Comparison of ENCODE assay signal across 21 cellular contexts in genomic region chr9:82436480-82436879, GRCh38.
DNase-seq lines count a peak whose midpoint lies in the region; ATAC-seq and TF ChIP-seq lines count a peak whose summit lies in the region.
"Had no signal": no experiment of that assay in that cellular context is flagged by ENCODE, and none has a peak within 500 bp of the region (broad histone marks: within the 10 kb centered on the region; RNA-seq: fewer than 3 reads in every experiment).

No MANE protein-coding gene starts in this region.

- H3K27ac Mint-ChIP-seq in T-helper 2 cell treated with Interferon-gamma antibody and Interleukin-4, amounts not matched to agents 5 μg/mL and 100 μg/mL, for 36 hours, result no peak overlapping the region
- H3K27ac Mint-ChIP-seq: B cell; CD8-positive, alpha-beta T cell had no signal

- ATAC-seq in GM21825 (IDR thresholded peaks at IDR 0.05; ENCODE audit: unreplicated experiment), result no peak
- no peak for ATAC-seq in HG02970 (IDR thresholded peaks at IDR 0.05; ENCODE audit: low FRiP score, unreplicated experiment)
- ATAC-seq: CD8-positive, alpha-beta T cell; K562; SK-N-SH treated with all-trans-retinoic acid at 6 μM for 48 hours had no signal

- TF ChIP-seq CTCF in epithelial cell of esophagus (IDR thresholded peaks at IDR 0.05; ENCODE audit: insufficient read depth, low read depth, low read length, missing control alignments), result no peak

- peak; percentile 42 for DNase-seq in EL
- DNase-seq in M059J (ENCODE audit: low read depth), result peak; percentile 73
- peak; percentile 87 for DNase-seq in epithelial cell of esophagus (ENCODE audit: low read depth)
- DNase-seq in kidney glomerular epithelial cell (lab: John Stamatoyannopoulos, UW), result peak; percentile 9
- no peak for DNase-seq in NCI-H774 (lab: John Stamatoyannopoulos, UW)
- DNase-seq in T-helper 2 cell treated with Interferon-gamma antibody and Interleukin-4, amounts not matched to agents 5 μg/mL and 100 μg/mL, for 36 hours (ENCODE audit: low spot score), result no peak
- DNase-seq: CD8-positive, alpha-beta T cell; DMS79 treated with DMSO at 0.1 percent for 48 hours; NCI-H1048; NCI-H1694; NCI-H2107; NCI-H345; NCI-H526 treated with DMSO at 0.1 percent for 48 hours; Right ventricle myocardium superior had no signal

- no peaks in the 10 kb centered on the region for H3K4me1 Mint-ChIP-seq in T-helper 2 cell treated with Interferon-gamma antibody and Interleukin-4, amounts not matched to agents 5 μg/mL and 100 μg/mL, for 36 hours (ENCODE audit: low read depth)
- H3K4me1 Mint-ChIP-seq: B cell had no signal

- peaks cover 23% of the 10 kb centered on the region for H3K9me3 Mint-ChIP-seq in T-helper 2 cell treated with Interferon-gamma antibody and Interleukin-4, amounts not matched to agents 5 μg/mL and 100 μg/mL, for 36 hours

- no peaks in the 10 kb centered on the region for H3K27me3 Mint-ChIP-seq in T-helper 2 cell treated with Interferon-gamma antibody and Interleukin-4, amounts not matched to agents 5 μg/mL and 100 μg/mL, for 36 hours (ENCODE audit: low read depth)
- H3K27me3 Mint-ChIP-seq: B cell had no signal

- H3K4me3 Mint-ChIP-seq in T-helper 2 cell treated with Interferon-gamma antibody and Interleukin-4, amounts not matched to agents 5 μg/mL and 100 μg/mL, for 36 hours, result no peak overlapping the region
- H3K4me3 Mint-ChIP-seq: B cell; CD8-positive, alpha-beta T cell had no signal

- no peak overlapping the region for H3K4me3 ChIP-seq in epithelial cell of esophagus (ENCODE audit: low read length)
- H3K4me3 ChIP-seq: HAP-1, K562, PC-9 had no signal

- H3K36me3 Mint-ChIP-seq in T-helper 2 cell treated with Interferon-gamma antibody and Interleukin-4, amounts not matched to agents 5 μg/mL and 100 μg/mL, for 36 hours (ENCODE audit: low read depth), result no peaks in the 10 kb centered on the region
- H3K36me3 Mint-ChIP-seq: CD8-positive, alpha-beta T cell had no signal

Comparison
In these comparisons a context has a peak if more than half of its experiments do, and no peak if none do; other contexts are left out.
1. DNase-seq: peak in EL (single experiment), M059J (single experiment), epithelial cell of esophagus (single experiment) and kidney glomerular epithelial cell (single experiment); none in NCI-H774 (single experiment) and T-helper 2 cell treated with Interferon-gamma antibody and Interleukin-4, amounts not matched to agents 5 μg/mL and 100 μg/mL, for 36 hours (single experiment).